Comparison of ENCODE assay signal across 15 cellular contexts in genomic region chr2:234292955-234293228, GRCh38.
A peak's percentile ranks its signal among the peaks of the same experiment; 100 is the strongest.
DNase-seq lines count a peak whose midpoint lies in the region; ATAC-seq and TF ChIP-seq lines count a peak whose summit lies in the region.
"Had no signal": no experiment of that assay in that cellular context is flagged by ENCODE, and none has a peak within 500 bp of the region (broad histone marks: within the 10 kb centered on the region; RNA-seq: fewer than 3 reads in every experiment).

No MANE protein-coding gene starts in this region.

- H3K27ac ChIP-seq in spleen: peak overlapping the region in 7 of 8 donors; percentile 25 to 93 (median 83)
- H3K27ac ChIP-seq: KMS-11, prostate gland had no signal

- H3K4me1 ChIP-seq in spleen: peaks cover 38 to 74% (median 56%) of the 10 kb centered on the region in 6 donors
- H3K4me1 ChIP-seq: prostate gland had no signal

- peaks cover 6% of the 10 kb centered on the region for H3K9me3 Mint-ChIP-seq in activated CD4-positive, alpha-beta T cell treated with anti-CD3 and anti-CD28 coated beads, Interleukin-2, amount 10 ng/mL, durations not matched to agents 7 days and 5 days
- no peaks in the 10 kb centered on the region for H3K9me3 Mint-ChIP-seq in activated CD4-positive, alpha-beta memory T cell treated with anti-CD3 and anti-CD28 coated beads for 36 hours

- no peak for DNase-seq in activated CD4-positive, alpha-beta T cell treated with anti-CD3 and anti-CD28 coated beads, Interleukin-2, amount 10 ng/mL, durations not matched to agents 7 days and 5 days
- no peak for DNase-seq in activated CD4-positive, alpha-beta T cell treated with anti-CD3 and anti-CD28 coated beads, Interleukin-2, amount 50 U/mL, for 48 hours
- no peak for DNase-seq in activated CD4-positive, alpha-beta memory T cell treated with anti-CD3 and anti-CD28 coated beads for 36 hours
- no peak for DNase-seq in spleen
- no peak for DNase-seq in NCI-H187 (lab: John Stamatoyannopoulos, UW)
- no peak for DNase-seq in HPDE6-E6E7 (ENCODE audit: extremely low spot score)
- no peak for DNase-seq in glomerular visceral epithelial cell (ENCODE audit: extremely low spot score)
- DNase-seq: esophagus squamous epithelium; GOT3; NCI-H510A; SK-N-SH; stimulated activated CD4-positive, alpha-beta T cell treated with anti-CD3 and anti-CD28 coated beads, Interleukin-4, amount 100 ng/mL, for 1 hour had no signal

- peak; percentile 24 for ATAC-seq in HG03354 (IDR thresholded peaks at IDR 0.05; ENCODE audit: poor library complexity, severe bottlenecking, unreplicated experiment)

- H3K9me3 ChIP-seq in spleen: peaks cover 0 to 10% (median 0%) of the 10 kb centered on the region in 8 donors
- H3K9me3 ChIP-seq: esophagus squamous epithelium, prostate gland, SK-N-SH had no signal

- H3K27me3 Mint-ChIP-seq in activated CD4-positive, alpha-beta T cell treated with anti-CD3 and anti-CD28 coated beads, Interleukin-2, amount 10 ng/mL, durations not matched to agents 7 days and 5 days: no peaks in the 10 kb centered on the region
- no peaks in the 10 kb centered on the region for H3K27me3 Mint-ChIP-seq in activated CD4-positive, alpha-beta memory T cell treated with anti-CD3 and anti-CD28 coated beads for 36 hours

- peaks cover 24% of the 10 kb centered on the region for H3K36me3 Mint-ChIP-seq in activated CD4-positive, alpha-beta T cell treated with anti-CD3 and anti-CD28 coated beads, Interleukin-2, amount 10 ng/mL, durations not matched to agents 7 days and 5 days (ENCODE audit: low read depth)
- no peaks in the 10 kb centered on the region for H3K36me3 Mint-ChIP-seq in activated CD4-positive, alpha-beta memory T cell treated with anti-CD3 and anti-CD28 coated beads for 36 hours

- POLR2A ChIA-PET in activated CD4-positive, alpha-beta T cell treated with anti-CD3 and anti-CD28 coated beads, Interleukin-2, amount 10 ng/mL, durations not matched to agents 7 days and 5 days (lab: Charles Lee): interaction anchor here (0.6 to 2.4 kb wide), 11 partner anchors 16 to 1217 kb away, joined by 3 to 10 read pairs (median 5); partner anchors contain the start of gene ARL4C
- POLR2A ChIA-PET in activated CD4-positive, alpha-beta memory T cell treated with anti-CD3 and anti-CD28 coated beads for 36 hours (lab: Charles Lee): interaction anchor here (0.6 to 6.5 kb wide), 10 partner anchors 16 to 202 kb away, joined by 3 to 93 read pairs (median 6); partner anchors contain the start of gene ARL4C

- H3K27ac Mint-ChIP-seq in activated CD4-positive, alpha-beta T cell treated with anti-CD3 and anti-CD28 coated beads, Interleukin-2, amount 10 ng/mL, durations not matched to agents 7 days and 5 days: peak overlapping the region; percentile 98
- peak overlapping the region; percentile 95 for H3K27ac Mint-ChIP-seq in activated CD4-positive, alpha-beta memory T cell treated with anti-CD3 and anti-CD28 coated beads for 36 hours

- peak overlapping the region; percentile 67 for H3K4me3 Mint-ChIP-seq in activated CD4-positive, alpha-beta T cell treated with anti-CD3 and anti-CD28 coated beads, Interleukin-2, amount 10 ng/mL, durations not matched to agents 7 days and 5 days
- peak overlapping the region; percentile 53 for H3K4me3 Mint-ChIP-seq in activated CD4-positive, alpha-beta memory T cell treated with anti-CD3 and anti-CD28 coated beads for 36 hours

- no peak for TF ChIP-seq CTCF in spleen (IDR thresholded peaks at IDR 0.05 in 8 of 11, conservative IDR thresholded peaks at IDR 0.05 in 3 of 11)

- no peak overlapping the region for H3K4me3 ChIP-seq in spleen
- H3K4me3 ChIP-seq: esophagus squamous epithelium, prostate gland had no signal

- peaks cover 87% of the 10 kb centered on the region for H3K4me1 Mint-ChIP-seq in activated CD4-positive, alpha-beta T cell treated with anti-CD3 and anti-CD28 coated beads, Interleukin-2, amount 10 ng/mL, durations not matched to agents 7 days and 5 days
- H3K4me1 Mint-ChIP-seq in activated CD4-positive, alpha-beta memory T cell treated with anti-CD3 and anti-CD28 coated beads for 36 hours (ENCODE audit: low read depth): peaks cover 85% of the 10 kb centered on the region

- CTCF ChIA-PET in activated CD4-positive, alpha-beta T cell treated with anti-CD3 and anti-CD28 coated beads, Interleukin-2, amount 10 ng/mL, durations not matched to agents 7 days and 5 days (lab: Charles Lee): interaction anchor here (0.6 to 6.8 kb wide), 10 partner anchors 12 to 337 kb away, joined by 3 to 59 read pairs (median 4); partner anchors contain the start of gene ARL4C
- CTCF ChIA-PET in activated CD4-positive, alpha-beta memory T cell treated with anti-CD3 and anti-CD28 coated beads for 36 hours (lab: Charles Lee): interaction anchor here (0.6 to 3.4 kb wide), 5 partner anchors 16 to 204 kb away, joined by 3 to 13 read pairs (median 3); partner anchors contain the start of gene ARL4C

- no peaks in the 10 kb centered on the region for H3K36me3 ChIP-seq in spleen
- H3K36me3 ChIP-seq: esophagus squamous epithelium, prostate gland had no signal

- intact Hi-C loops in activated CD4-positive, alpha-beta memory T cell treated with anti-CD3 and anti-CD28 coated beads for 36 hours (cut with micrococcal nuclease): loop anchor here (1.0 to 10.0 kb wide), 11 partner anchors 15 to 438 kb away; partner anchors contain the start of gene HJURP
- intact Hi-C loops in spleen (cut with DNase I; ENCODE audit: low total_unique reads): loop anchor here (5.0 kb wide), 1 partner anchor 204 kb away; the partner anchor contains the start of gene ARL4C

- no peak for TF ChIP-seq POLR2A in spleen (IDR thresholded peaks at IDR 0.05)

- peaks cover 0 to 19% (median 0%) of the 10 kb centered on the region in 7 donors for H3K27me3 ChIP-seq in spleen (replicated peaks in 1 of 7)
- H3K27me3 ChIP-seq: esophagus squamous epithelium had no signal
